In genomic region chr16:66603537-66604375, GRCh38 we compare ENCODE assay signal across 8 cellular contexts. TPM values are rescaled to one million over a fixed set of nuclear protein-coding genes. Genes with fewer than 3 reads are reported as not detected.
DNase-seq lines count a peak whose midpoint lies in the region; ATAC-seq lines count a peak whose summit lies in the region.

No MANE protein-coding gene starts in this region.

- H3K4me1 ChIP-seq in endocrine pancreas (ENCODE audit: control insufficient read depth, insufficient read depth, low read length) (no peaks in the 10 kb centered on the region), muscle layer of duodenum (ENCODE audit: control insufficient read depth in 1 of 2, insufficient read depth in 2 of 2, low read length in 2 of 2) (peaks cover 0 to 23% of the 10 kb centered on the region in 2 donors)

- H3K9me3 ChIP-seq in endocrine pancreas (ENCODE audit: control insufficient read depth, low read length) = no peaks in the 10 kb centered on the region
- H3K9me3 ChIP-seq in muscle layer of duodenum (ENCODE audit: control insufficient read depth in 1 of 2, low read length in 2 of 2) = no peaks in the 10 kb centered on the region

- H3K4me1 Mint-ChIP-seq in activated CD4-positive, alpha-beta memory T cell treated with anti-CD3 and anti-CD28 coated beads, Interleukin-2, amount 10 ng/mL, durations not matched to agents 7 days and 5 days = peaks cover 58% of the 10 kb centered on the region
- H3K4me1 Mint-ChIP-seq in stimulated activated memory B cell treated with anti-CD40 and anti-IgM and Interleukin-4, amounts not matched to agents 10 μg/mL and 1 μg/mL and 100 μg/mL, for 72 hours = peaks cover 38% of the 10 kb centered on the region

- POLR2A ChIA-PET in activated CD4-positive, alpha-beta memory T cell treated with anti-CD3 and anti-CD28 coated beads, Interleukin-2, amount 10 ng/mL, durations not matched to agents 7 days and 5 days (lab: Charles Lee) = interaction anchor here (0.6 to 3.1 kb wide), 19 partner anchors 8 to 271 kb away, joined by 3 to 40 read pairs (median 4); partner anchors contain the start of genes CKLF, CMTM2 and TK2

- H3K9ac ChIP-seq in endocrine pancreas (ENCODE audit: control insufficient read depth, insufficient read depth, low read length) = peak overlapping the region; percentile 54

- H3K9me3 Mint-ChIP-seq in activated CD4-positive, alpha-beta memory T cell treated with anti-CD3 and anti-CD28 coated beads, Interleukin-2, amount 10 ng/mL, durations not matched to agents 7 days and 5 days = peaks cover 15% of the 10 kb centered on the region
- peaks cover 9% of the 10 kb centered on the region for H3K9me3 Mint-ChIP-seq in stimulated activated memory B cell treated with anti-CD40 and anti-IgM and Interleukin-4, amounts not matched to agents 10 μg/mL and 1 μg/mL and 100 μg/mL, for 72 hours

- no peaks in the 10 kb centered on the region for H3K27me3 Mint-ChIP-seq in activated CD4-positive, alpha-beta memory T cell treated with anti-CD3 and anti-CD28 coated beads, Interleukin-2, amount 10 ng/mL, durations not matched to agents 7 days and 5 days
- peaks cover 76% of the 10 kb centered on the region for H3K27me3 Mint-ChIP-seq in stimulated activated memory B cell treated with anti-CD40 and anti-IgM and Interleukin-4, amounts not matched to agents 10 μg/mL and 1 μg/mL and 100 μg/mL, for 72 hours

- H3K27me3 ChIP-seq in endocrine pancreas (ENCODE audit: control insufficient read depth, insufficient read depth, low read length) = no peaks in the 10 kb centered on the region
- H3K27me3 ChIP-seq in muscle layer of duodenum (ENCODE audit: low read depth, low read length) = no peaks in the 10 kb centered on the region

- H3K4me3 Mint-ChIP-seq in activated CD4-positive, alpha-beta memory T cell treated with anti-CD3 and anti-CD28 coated beads, Interleukin-2, amount 10 ng/mL, durations not matched to agents 7 days and 5 days = peak overlapping the region; percentile 84
- peak overlapping the region; percentile 85 for H3K4me3 Mint-ChIP-seq in stimulated activated memory B cell treated with anti-CD40 and anti-IgM and Interleukin-4, amounts not matched to agents 10 μg/mL and 1 μg/mL and 100 μg/mL, for 72 hours

- H3K36me3 Mint-ChIP-seq in activated CD4-positive, alpha-beta memory T cell treated with anti-CD3 and anti-CD28 coated beads, Interleukin-2, amount 10 ng/mL, durations not matched to agents 7 days and 5 days (ENCODE audit: low read depth) = peaks cover 36% of the 10 kb centered on the region
- peaks cover 9% of the 10 kb centered on the region for H3K36me3 Mint-ChIP-seq in stimulated activated memory B cell treated with anti-CD40 and anti-IgM and Interleukin-4, amounts not matched to agents 10 μg/mL and 1 μg/mL and 100 μg/mL, for 72 hours

- H3K36me3 ChIP-seq in endocrine pancreas (ENCODE audit: control insufficient read depth, insufficient read depth, low read length) = no peaks in the 10 kb centered on the region
- no peaks in the 10 kb centered on the region for H3K36me3 ChIP-seq in muscle layer of duodenum (ENCODE audit: control insufficient read depth in 1 of 2, insufficient read depth in 2 of 2, low read length in 2 of 2)

- peak overlapping the region; percentile 40 for H3K4me3 ChIP-seq in endocrine pancreas (ENCODE audit: control insufficient read depth, insufficient read depth, low read length)
- H3K4me3 ChIP-seq in muscle layer of duodenum (ENCODE audit: low read depth in 1 of 2, low read length in 2 of 2) = peak overlapping the region; percentile 60 to 75

- peak overlapping the region; percentile 97 for H3K27ac Mint-ChIP-seq in activated CD4-positive, alpha-beta memory T cell treated with anti-CD3 and anti-CD28 coated beads, Interleukin-2, amount 10 ng/mL, durations not matched to agents 7 days and 5 days
- H3K27ac Mint-ChIP-seq in stimulated activated memory B cell treated with anti-CD40 and anti-IgM and Interleukin-4, amounts not matched to agents 10 μg/mL and 1 μg/mL and 100 μg/mL, for 72 hours = peak overlapping the region; percentile 38

- H3K27ac ChIP-seq in muscle layer of duodenum (ENCODE audit: low read length) = no peak overlapping the region

- ATAC-seq in stimulated activated memory B cell treated with anti-CD40 and anti-IgM and Interleukin-4, amounts not matched to agents 10 μg/mL and 1 μg/mL and 100 μg/mL, for 72 hours = peak; percentile 55
- ATAC-seq in HG02798 (IDR thresholded peaks at IDR 0.05; ENCODE audit: poor library complexity, unreplicated experiment) = no peak

- CTCF ChIA-PET in activated CD4-positive, alpha-beta memory T cell treated with anti-CD3 and anti-CD28 coated beads, Interleukin-2, amount 10 ng/mL, durations not matched to agents 7 days and 5 days (lab: Charles Lee) = interaction anchor here (0.9 to 3.4 kb wide), 12 partner anchors 9 to 197 kb away, joined by 3 to 27 read pairs (median 4); partner anchors contain the start of gene CKLF

- DNase-seq in SIG-M5 treated with dmso at 0.1 percent for 504 hours (lab: John Stamatoyannopoulos, UW; ENCODE audit: unreplicated experiment) (peak; percentile 39), SIG-M5 (lab: John Stamatoyannopoulos, UW) (no peak), NCI-H345 (lab: John Stamatoyannopoulos, UW) (peak; percentile 41)
- DNase-seq in activated CD4-positive, alpha-beta memory T cell treated with anti-CD3 and anti-CD28 coated beads, Interleukin-2, amount 10 ng/mL, durations not matched to agents 7 days and 5 days = peak; percentile 87

RNA-seq across cellular contexts. Expression of gene CMTM3, which starts 0.7 kb away (rescaled TPM):
- total RNA-seq in activated CD4-positive, alpha-beta memory T cell treated with anti-CD3 and anti-CD28 coated beads, Interleukin-2, amount 10 ng/mL, durations not matched to agents 7 days and 5 days = 100 to 1,000 TPM; 111 TPM

RNA-seq across cellular contexts. Expression of gene CMTM2, which starts 24.5 kb away (rescaled TPM):
- under 1 TPM; 0.43 to 0.83 TPM for total RNA-seq in activated CD4-positive, alpha-beta memory T cell treated with anti-CD3 and anti-CD28 coated beads, Interleukin-2, amount 10 ng/mL, durations not matched to agents 7 days and 5 days

RNA-seq across cellular contexts. Expression of gene CMTM1, which starts 37.5 kb away (rescaled TPM):
- 10 to 100 TPM; 16.6 to 17.8 TPM for total RNA-seq in activated CD4-positive, alpha-beta memory T cell treated with anti-CD3 and anti-CD28 coated beads, Interleukin-2, amount 10 ng/mL, durations not matched to agents 7 days and 5 days

RNA-seq across cellular contexts. Expression of gene CKLF, which starts 51.4 kb away (rescaled TPM):
- total RNA-seq in activated CD4-positive, alpha-beta memory T cell treated with anti-CD3 and anti-CD28 coated beads, Interleukin-2, amount 10 ng/mL, durations not matched to agents 7 days and 5 days = 100 to 1,000 TPM; 183 to 188 TPM

RNA-seq across cellular contexts. Expression of gene TK2, which starts 53.8 kb away (rescaled TPM):
- total RNA-seq in activated CD4-positive, alpha-beta memory T cell treated with anti-CD3 and anti-CD28 coated beads, Interleukin-2, amount 10 ng/mL, durations not matched to agents 7 days and 5 days = 10 to 100 TPM; 13.4 to 13.9 TPM
